ENCODE assay signal across 1 cellular context in genomic region chr15:58458076-58458475, GRCh38.
TF ChIP-seq lines count a peak whose summit lies in the region.

No MANE protein-coding gene starts in this region.

TF ChIP-seq in GM12878, 131 proteins besides CTCF, POLR2A, EP300 and RAD21 (continues in another document):
- TF ChIP-seq MLLT1 (IDR thresholded peaks at IDR 0.05) (no peak), SRF (IDR thresholded peaks at IDR 0.05; ENCODE audit: low read depth in 2 of 2, low read length in 2 of 2) (no peak), ZBTB33 (IDR thresholded peaks at IDR 0.05) (no peak), FOXM1 (IDR thresholded peaks at IDR 0.05; ENCODE audit: low read depth, low read length) (0 out of 2 replicates have a peak, but pooled peaks have one; percentile 3), ESRRA (IDR thresholded peaks at IDR 0.05; ENCODE audit: low read length) (no peak), SMARCA5 (IDR thresholded peaks at IDR 0.05) (no peak), KDM1A (IDR thresholded peaks at IDR 0.05; ENCODE audit: borderline replicate concordance) (no peak), CHD4 (IDR thresholded peaks at IDR 0.05) (no peak), PML (IDR thresholded peaks at IDR 0.05; ENCODE audit: low read length) (no peak), SPI1 (IDR thresholded peaks at IDR 0.05; ENCODE audit: borderline replicate concordance, insufficient read depth, low read depth, low read length) (peak; percentile 38; the same call in 1 of the 2 replicates), HDGF (IDR thresholded peaks at IDR 0.05) (no peak), TCF3 (IDR thresholded peaks at IDR 0.05; ENCODE audit: borderline replicate concordance, insufficient read depth, low read depth, low read length) (no peak), SUZ12 (IDR thresholded peaks at IDR 0.05; ENCODE audit: unreplicated experiment) (no peak), TCF12 (IDR thresholded peaks at IDR 0.05; ENCODE audit: low read depth, low read length) (0 out of 2 replicates have a peak, but pooled peaks have one; percentile 62), CBX3 (IDR thresholded peaks at IDR 0.05; ENCODE audit: borderline replicate concordance, low read depth) (no peak), NBN (IDR thresholded peaks at IDR 0.05) (no peak), USF2 (IDR thresholded peaks at IDR 0.05; ENCODE audit: borderline replicate concordance, low read depth, low read length) (no peak), ATF2 (IDR thresholded peaks at IDR 0.05; ENCODE audit: low read length) (no peak; the same call in none of the 2 replicates), ETV6 (conservative IDR thresholded peaks at IDR 0.05 in 1 of 2, IDR thresholded peaks at IDR 0.05 in 1 of 2; ENCODE audit: borderline replicate concordance in 1 of 2, low read depth in 1 of 2) (peak in 1 of 2 experiments; percentile 58; a peak in 2 of 4 replicates), ATF7 (IDR thresholded peaks at IDR 0.05; ENCODE audit: low read depth) (peak; percentile 80), POLR2AphosphoS5 (IDR thresholded peaks at IDR 0.05; ENCODE audit: low read length) (no peak), NFIC (IDR thresholded peaks at IDR 0.05; ENCODE audit: low read depth, low read length) (no peak; the same call in 1 of the 2 replicates), KAT2A (conservative IDR thresholded peaks at IDR 0.05; ENCODE audit: control insufficient read depth, low read depth, low read length) (no peak), YY1 (IDR thresholded peaks at IDR 0.05; ENCODE audit: low read depth, low read length) (no peak), BACH1 (IDR thresholded peaks at IDR 0.05; ENCODE audit: borderline replicate concordance) (no peak), RUNX3 (IDR thresholded peaks at IDR 0.05; ENCODE audit: low read length) (0 out of 2 replicates have a peak, but pooled peaks have one; percentile 13), CHD1 (IDR thresholded peaks at IDR 0.05; ENCODE audit: low read depth, low read length) (no peak), ZBED1 (IDR thresholded peaks at IDR 0.05; ENCODE audit: borderline replicate concordance) (no peak), FOS (IDR thresholded peaks at IDR 0.05; ENCODE audit: borderline replicate concordance, extremely low read depth, insufficient read length) (no peak), BCL11A (IDR thresholded peaks at IDR 0.05; ENCODE audit: low read depth, low read length) (peak; percentile 69), ASH2L (IDR thresholded peaks at IDR 0.05; ENCODE audit: borderline replicate concordance, low read depth) (no peak), NR2F1 (conservative IDR thresholded peaks at IDR 0.05) (no peak; the same call in 1 of the 2 replicates), GATAD2B (conservative IDR thresholded peaks at IDR 0.05; ENCODE audit: low read depth) (no peak), WRNIP1 (IDR thresholded peaks at IDR 0.05; ENCODE audit: borderline replicate concordance, low read depth, low read length) (no peak), NFXL1 (IDR thresholded peaks at IDR 0.05; ENCODE audit: borderline replicate concordance) (no peak), ZNF384 (IDR thresholded peaks at IDR 0.05; ENCODE audit: borderline replicate concordance, low read depth, low read length) (no peak), SREBF2 (IDR thresholded peaks at IDR 0.05; ENCODE audit: low read length) (no peak), ZNF274 (IDR thresholded peaks at IDR 0.05; ENCODE audit: insufficient read depth, insufficient read length) (no peak), CUX1 (IDR thresholded peaks at IDR 0.05; ENCODE audit: insufficient replicate concordance, low read depth, low read length) (no peak), MEF2A (IDR thresholded peaks at IDR 0.05; ENCODE audit: insufficient read depth, low read depth, low read length) (peak; percentile 75)
- TF ChIP-seq, protein P1, sequence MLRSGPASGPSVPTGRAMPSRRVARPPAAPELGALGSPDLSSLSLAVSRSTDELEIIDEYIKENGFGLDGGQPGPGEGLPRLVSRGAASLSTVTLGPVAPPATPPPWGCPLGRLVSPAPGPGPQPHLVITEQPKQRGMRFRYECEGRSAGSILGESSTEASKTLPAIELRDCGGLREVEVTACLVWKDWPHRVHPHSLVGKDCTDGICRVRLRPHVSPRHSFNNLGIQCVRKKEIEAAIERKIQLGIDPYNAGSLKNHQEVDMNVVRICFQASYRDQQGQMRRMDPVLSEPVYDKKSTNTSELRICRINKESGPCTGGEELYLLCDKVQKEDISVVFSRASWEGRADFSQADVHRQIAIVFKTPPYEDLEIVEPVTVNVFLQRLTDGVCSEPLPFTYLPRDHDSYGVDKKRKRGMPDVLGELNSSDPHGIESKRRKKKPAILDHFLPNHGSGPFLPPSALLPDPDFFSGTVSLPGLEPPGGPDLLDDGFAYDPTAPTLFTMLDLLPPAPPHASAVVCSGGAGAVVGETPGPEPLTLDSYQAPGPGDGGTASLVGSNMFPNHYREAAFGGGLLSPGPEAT (IDR thresholded peaks at IDR 0.05; ENCODE audit: low read depth) = 0 out of 2 replicates have a peak, but pooled peaks have one; percentile 40
- TF ChIP-seq, protein P2, sequence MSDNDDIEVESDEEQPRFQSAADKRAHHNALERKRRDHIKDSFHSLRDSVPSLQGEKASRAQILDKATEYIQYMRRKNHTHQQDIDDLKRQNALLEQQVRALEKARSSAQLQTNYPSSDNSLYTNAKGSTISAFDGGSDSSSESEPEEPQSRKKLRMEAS (IDR thresholded peaks at IDR 0.05; ENCODE audit: low read depth, low read length) = no peak
- TF ChIP-seq, protein P3, sequence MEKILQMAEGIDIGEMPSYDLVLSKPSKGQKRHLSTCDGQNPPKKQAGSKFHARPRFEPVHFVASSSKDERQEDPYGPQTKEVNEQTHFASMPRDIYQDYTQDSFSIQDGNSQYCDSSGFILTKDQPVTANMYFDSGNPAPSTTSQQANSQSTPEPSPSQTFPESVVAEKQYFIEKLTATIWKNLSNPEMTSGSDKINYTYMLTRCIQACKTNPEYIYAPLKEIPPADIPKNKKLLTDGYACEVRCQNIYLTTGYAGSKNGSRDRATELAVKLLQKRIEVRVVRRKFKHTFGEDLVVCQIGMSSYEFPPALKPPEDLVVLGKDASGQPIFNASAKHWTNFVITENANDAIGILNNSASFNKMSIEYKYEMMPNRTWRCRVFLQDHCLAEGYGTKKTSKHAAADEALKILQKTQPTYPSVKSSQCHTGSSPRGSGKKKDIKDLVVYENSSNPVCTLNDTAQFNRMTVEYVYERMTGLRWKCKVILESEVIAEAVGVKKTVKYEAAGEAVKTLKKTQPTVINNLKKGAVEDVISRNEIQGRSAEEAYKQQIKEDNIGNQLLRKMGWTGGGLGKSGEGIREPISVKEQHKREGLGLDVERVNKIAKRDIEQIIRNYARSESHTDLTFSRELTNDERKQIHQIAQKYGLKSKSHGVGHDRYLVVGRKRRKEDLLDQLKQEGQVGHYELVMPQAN (conservative IDR thresholded peaks at IDR 0.05) = no peak
- TF ChIP-seq, protein P4, sequence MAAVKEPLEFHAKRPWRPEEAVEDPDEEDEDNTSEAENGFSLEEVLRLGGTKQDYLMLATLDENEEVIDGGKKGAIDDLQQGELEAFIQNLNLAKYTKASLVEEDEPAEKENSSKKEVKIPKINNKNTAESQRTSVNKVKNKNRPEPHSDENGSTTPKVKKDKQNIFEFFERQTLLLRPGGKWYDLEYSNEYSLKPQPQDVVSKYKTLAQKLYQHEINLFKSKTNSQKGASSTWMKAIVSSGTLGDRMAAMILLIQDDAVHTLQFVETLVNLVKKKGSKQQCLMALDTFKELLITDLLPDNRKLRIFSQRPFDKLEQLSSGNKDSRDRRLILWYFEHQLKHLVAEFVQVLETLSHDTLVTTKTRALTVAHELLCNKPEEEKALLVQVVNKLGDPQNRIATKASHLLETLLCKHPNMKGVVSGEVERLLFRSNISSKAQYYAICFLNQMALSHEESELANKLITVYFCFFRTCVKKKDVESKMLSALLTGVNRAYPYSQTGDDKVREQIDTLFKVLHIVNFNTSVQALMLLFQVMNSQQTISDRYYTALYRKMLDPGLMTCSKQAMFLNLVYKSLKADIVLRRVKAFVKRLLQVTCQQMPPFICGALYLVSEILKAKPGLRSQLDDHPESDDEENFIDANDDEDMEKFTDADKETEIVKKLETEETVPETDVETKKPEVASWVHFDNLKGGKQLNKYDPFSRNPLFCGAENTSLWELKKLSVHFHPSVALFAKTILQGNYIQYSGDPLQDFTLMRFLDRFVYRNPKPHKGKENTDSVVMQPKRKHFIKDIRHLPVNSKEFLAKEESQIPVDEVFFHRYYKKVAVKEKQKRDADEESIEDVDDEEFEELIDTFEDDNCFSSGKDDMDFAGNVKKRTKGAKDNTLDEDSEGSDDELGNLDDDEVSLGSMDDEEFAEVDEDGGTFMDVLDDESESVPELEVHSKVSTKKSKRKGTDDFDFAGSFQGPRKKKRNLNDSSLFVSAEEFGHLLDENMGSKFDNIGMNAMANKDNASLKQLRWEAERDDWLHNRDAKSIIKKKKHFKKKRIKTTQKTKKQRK (IDR thresholded peaks at IDR 0.05; ENCODE audit: low read depth, low read length) = no peak
